ENCODE assay signal across 22 cellular contexts in genomic region chr1:44050261-44050660, GRCh38. TPM values are rescaled to one million over a fixed set of nuclear protein-coding genes. Genes with fewer than 3 reads are reported as not detected.
DNase-seq lines count a peak whose midpoint lies in the region; ATAC-seq, FAIRE-seq and TF ChIP-seq lines count a peak whose summit lies in the region.
"Had no signal": no experiment of that assay in that cellular context is flagged by ENCODE, and none has a peak within 500 bp of the region (broad histone marks: within the 10 kb centered on the region; RNA-seq: fewer than 3 reads in every experiment).

No MANE protein-coding gene starts in this region.

- no peak for ATAC-seq in HG02610 (IDR thresholded peaks at IDR 0.05; ENCODE audit: unreplicated experiment)
- ATAC-seq in activated CD8-positive, alpha-beta T cell treated with anti-CD3 and anti-CD28 coated beads for 36 hours = no peak
- ATAC-seq: activated CD4-positive, CD25-positive, alpha-beta regulatory T cell treated with anti-CD3 and anti-CD28 coated beads, Interleukin-2, amount 50 U/mL, for 24 hours; activated T-cell treated with anti-CD3 and anti-CD28 coated beads, Interleukin-2, amount 50 U/mL, for 72 hours; natural killer cell; T-helper 17 cell; upper lobe of right lung had no signal

- H2BK5ac ChIP-seq in H1 (ENCODE audit: low read depth, low read length) (no peak overlapping the region), trophoblast cell (ENCODE audit: low read depth, low read length, poor library complexity) (no peak overlapping the region)

- H4K20me1 ChIP-seq in Karpas-422 (ENCODE audit: insufficient read depth, low read depth, low read length) (no peaks in the 10 kb centered on the region), H1 (replicated peaks in 1 of 2; ENCODE audit: control insufficient read depth in 1 of 2, insufficient read depth in 2 of 2, low read length in 2 of 2) (no peaks in the 10 kb centered on the region)

- H3K79me2 ChIP-seq in Karpas-422 (ENCODE audit: low read length) = no peaks in the 10 kb centered on the region
- no peaks in the 10 kb centered on the region for H3K79me2 ChIP-seq in H1 (ENCODE audit: control insufficient read depth in 1 of 2, insufficient read depth in 2 of 2, low read length in 2 of 2)
- no peaks in the 10 kb centered on the region for H3K79me2 ChIP-seq in trophoblast cell (ENCODE audit: control insufficient read depth, insufficient read depth, low read length, poor library complexity)

- DNase-seq in Karpas-422 (peak; percentile 61), RPMI8226 (peak; percentile 34), H1 (ENCODE audit: low read depth in 1 of 2, low spot score in 2 of 2) (no peak), retina (no peak), trophoblast cell (no peak)
- no peak for DNase-seq in activated CD8-positive, alpha-beta T cell treated with anti-CD3 and anti-CD28 coated beads for 36 hours
- DNase-seq: activated naive CD4-positive, alpha-beta T cell treated with anti-CD3 and anti-CD28 coated beads, Interleukin-2, amount 50 U/mL, for 16 hours; activated T-cell treated with anti-CD3 and anti-CD28 coated beads, Interleukin-2, amount 50 U/mL, for 72 hours; hippocampal formation; natural killer cell; NCI-H1694 treated with DMSO at 0.1 percent for 48 hours; posterior cingulate gyrus; SHP77; small intestine; stimulated activated CD4-positive, alpha-beta T cell treated with anti-CD3 and anti-CD28 coated beads, Interleukin-4, amount 100 ng/mL, for 24 hours; T-helper 17 cell; upper lobe of right lung had no signal

- H3K4me2 ChIP-seq in Karpas-422 (ENCODE audit: low read depth, low read length, poor library complexity, severe bottlenecking) (no peak overlapping the region), H1 (ENCODE audit: insufficient read depth in 1 of 2, low read depth in 2 of 2, low read length in 2 of 2) (no peak overlapping the region), skeletal muscle satellite cell (ENCODE audit: low read length) (peak overlapping the region; percentile 65), trophoblast cell (ENCODE audit: low read length) (no peak overlapping the region)

- no peak overlapping the region for H2BK15ac ChIP-seq in H1 (ENCODE audit: low read length)

- no peaks in the 10 kb centered on the region for H3K9me3 Mint-ChIP-seq in activated CD8-positive, alpha-beta T cell treated with anti-CD3 and anti-CD28 coated beads for 36 hours
- H3K9me3 Mint-ChIP-seq: activated T-cell treated with anti-CD3 and anti-CD28 coated beads, Interleukin-2, amount 50 U/mL, for 72 hours; natural killer cell had no signal

- TF ChIP-seq EP300 in H1 (IDR thresholded peaks at IDR 0.05; ENCODE audit: borderline replicate concordance in 1 of 2, low read depth in 2 of 2, low read length in 2 of 2) = no peak

- H3K27ac Mint-ChIP-seq in activated CD8-positive, alpha-beta T cell treated with anti-CD3 and anti-CD28 coated beads for 36 hours = no peak overlapping the region
- H3K27ac Mint-ChIP-seq: activated T-cell treated with anti-CD3 and anti-CD28 coated beads, Interleukin-2, amount 50 U/mL, for 72 hours; natural killer cell; T-helper 17 cell had no signal

- H3K9me3 ChIP-seq in Karpas-422 (ENCODE audit: low read length) = no peaks in the 10 kb centered on the region
- no peaks in the 10 kb centered on the region for H3K9me3 ChIP-seq in H1 (ENCODE audit: insufficient read depth in 2 of 2, low read depth in 1 of 2, low read length in 1 of 2)
- no peaks in the 10 kb centered on the region for H3K9me3 ChIP-seq in skeletal muscle satellite cell (replicated peaks; ENCODE audit: low read length)
- no peaks in the 10 kb centered on the region for H3K9me3 ChIP-seq in trophoblast cell (ENCODE audit: insufficient read depth, low read depth, low read length)
- H3K9me3 ChIP-seq: ascending aorta, upper lobe of right lung had no signal

- intact Hi-C loops in activated CD8-positive, alpha-beta T cell treated with anti-CD3 and anti-CD28 coated beads for 36 hours (cut with micrococcal nuclease) = no loop called here

- TF ChIP-seq CTCF in H1 (IDR thresholded peaks at IDR 0.05; ENCODE audit: control extremely low read depth in 1 of 3, insufficient read depth in 1 of 3, low read depth in 1 of 3, low read length in 3 of 3) = no peak
- TF ChIP-seq CTCF in activated CD8-positive, alpha-beta T cell treated with anti-CD3 and anti-CD28 coated beads for 36 hours (IDR thresholded peaks at IDR 0.05) = no peak

- TF ChIP-seq RAD21 in H1 (IDR thresholded peaks at IDR 0.05 in 1 of 2, conservative IDR thresholded peaks at IDR 0.05 in 1 of 2; ENCODE audit: low read depth in 2 of 2, low read length in 2 of 2) = no peak

- POLR2A ChIA-PET in H1 (lab: Charles Lee; ENCODE audit: partially characterized antibody) = interaction anchor here (0.9 to 4.0 kb wide), 5 partner anchors 12 to 72 kb away, joined by 3 to 12 read pairs (median 3); partner anchors contain the start of gene SLC6A9
- POLR2A ChIA-PET in activated CD8-positive, alpha-beta T cell treated with anti-CD3 and anti-CD28 coated beads for 36 hours (lab: Charles Lee) = no interaction called here

- H3K56ac ChIP-seq in H1 (replicated peaks; ENCODE audit: insufficient read length, low read depth, low read length) = no peak overlapping the region

- H4K8ac ChIP-seq in H1 (ENCODE audit: extremely low read depth, insufficient read depth, low read length) = no peak overlapping the region
- no peak overlapping the region for H4K8ac ChIP-seq in trophoblast cell (ENCODE audit: low read depth, low read length)

- no peak overlapping the region for H3K4me3 Mint-ChIP-seq in activated CD8-positive, alpha-beta T cell treated with anti-CD3 and anti-CD28 coated beads for 36 hours
- H3K4me3 Mint-ChIP-seq: activated T-cell treated with anti-CD3 and anti-CD28 coated beads, Interleukin-2, amount 50 U/mL, for 72 hours; natural killer cell; T-helper 17 cell had no signal

- no peaks in the 10 kb centered on the region for H3K79me1 ChIP-seq in H1 (ENCODE audit: low read depth, low read length)
- H3K79me1 ChIP-seq in trophoblast cell (ENCODE audit: low read length) = no peaks in the 10 kb centered on the region

- H3K4me1 ChIP-seq in Karpas-422 (ENCODE audit: low read length) = peaks cover 6% of the 10 kb centered on the region
- peaks cover 0 to 3% (median under 1%) of the 10 kb centered on the region in 4 experiments; a peak in 1 of 7 replicates for H3K4me1 ChIP-seq in H1 (replicated peaks in 1 of 4; ENCODE audit: control insufficient read depth in 3 of 4, insufficient read depth in 4 of 4, low read length in 3 of 4)
- H3K4me1 ChIP-seq in skeletal muscle satellite cell (ENCODE audit: control insufficient read depth, insufficient read depth, low read length) = peaks cover 45% of the 10 kb centered on the region
- peaks cover 0 to 2% of the 10 kb centered on the region in 2 experiments for H3K4me1 ChIP-seq in trophoblast cell (ENCODE audit: control insufficient read depth in 1 of 2, insufficient read depth in 2 of 2, low read length in 2 of 2)
- H3K4me1 ChIP-seq: upper lobe of right lung had no signal

- H3K23ac ChIP-seq in H1 (ENCODE audit: insufficient read length) = no peak overlapping the region
- H3K23ac ChIP-seq in trophoblast cell (ENCODE audit: low read length) = no peak overlapping the region

- H3K4me3 ChIP-seq in Karpas-422 (ENCODE audit: low read length) (no peak overlapping the region), H1 (ENCODE audit: extremely low read depth in 1 of 4, insufficient read depth in 2 of 4, low read depth in 3 of 4, low read length in 4 of 4) (no peak overlapping the region), skeletal muscle satellite cell (ENCODE audit: low read length) (peak overlapping the region; percentile 24), trophoblast cell (ENCODE audit: low read depth, low read length) (no peak overlapping the region)
- H3K4me3 ChIP-seq: ascending aorta, coronary artery, upper lobe of right lung had no signal

- H4K12ac ChIP-seq in trophoblast cell (ENCODE audit: low read depth, low read length) = no peak overlapping the region

- H2BK120ac ChIP-seq in H1 (replicated peaks; ENCODE audit: low read depth, low read length) (no peak overlapping the region), trophoblast cell (ENCODE audit: insufficient read depth, low read length, poor library complexity) (no peak overlapping the region)

- H4K5ac ChIP-seq in H1 (ENCODE audit: insufficient read length, low read depth, low read length) = no peak overlapping the region

- no peak overlapping the region for H2AK5ac ChIP-seq in H1 (ENCODE audit: low read depth, low read length)
- no peak overlapping the region for H2AK5ac ChIP-seq in trophoblast cell (ENCODE audit: low read length)

- peak; percentile 36 for FAIRE-seq in H1 (lab: Jason Lieb, UNC)
- FAIRE-seq: small intestine had no signal

- no peak overlapping the region for H3K9ac ChIP-seq in Karpas-422 (ENCODE audit: low read length)
- H3K9ac ChIP-seq in H1 (replicated peaks in 1 of 4; ENCODE audit: extremely low read depth in 1 of 4, low read depth in 3 of 4, low read length in 3 of 4) = no peak overlapping the region
- no peak overlapping the region for H3K9ac ChIP-seq in skeletal muscle satellite cell (ENCODE audit: low read depth, low read length)
- H3K9ac ChIP-seq in trophoblast cell (ENCODE audit: low read length) = no peak overlapping the region

- WGBS in H1 (ENCODE audit: extremely low coverage in 1 of 2, insufficient coverage in 1 of 2, insufficient read length in 1 of 2, insufficient replicate concordance in 2 of 2, low coverage in 1 of 2, low lambda C conversion rate in 2 of 2, missing lambda C conversion rate in 1 of 2), 2 experiments = 73% methylated on average over 3 of the region's 3 CpGs; no CpG with 5 or more reads in 1 of the 2 experiments
- no CpG with 5 or more reads among the region's 3 CpGs for WGBS in trophoblast cell (ENCODE audit: extremely low coverage, insufficient coverage, insufficient read length)

- no peak overlapping the region for H2BK12ac ChIP-seq in H1 (ENCODE audit: low read depth, low read length)
- H2BK12ac ChIP-seq in trophoblast cell (ENCODE audit: low read length) = no peak overlapping the region

- H3K27me3 Mint-ChIP-seq in activated CD8-positive, alpha-beta T cell treated with anti-CD3 and anti-CD28 coated beads for 36 hours = peaks cover 3% of the 10 kb centered on the region

- no peak for TF ChIP-seq POLR2A in H1 (IDR thresholded peaks at IDR 0.05; ENCODE audit: control extremely low read depth in 1 of 2, low read depth in 2 of 2, low read length in 2 of 2)

- no peaks in the 10 kb centered on the region for H3K36me3 Mint-ChIP-seq in activated CD8-positive, alpha-beta T cell treated with anti-CD3 and anti-CD28 coated beads for 36 hours (ENCODE audit: low read depth)
- H3K36me3 Mint-ChIP-seq: natural killer cell had no signal

- no peaks in the 10 kb centered on the region for H3K9me2 ChIP-seq in Karpas-422 (replicated peaks; ENCODE audit: insufficient read depth, low read length)

- H3K4me1 Mint-ChIP-seq in activated CD8-positive, alpha-beta T cell treated with anti-CD3 and anti-CD28 coated beads for 36 hours (ENCODE audit: low read depth) = peaks cover 18% of the 10 kb centered on the region

- no peak overlapping the region for H3K14ac ChIP-seq in H1 (ENCODE audit: insufficient read length)
- no peak overlapping the region for H3K14ac ChIP-seq in trophoblast cell (ENCODE audit: low read length)

- H3K23me2 ChIP-seq in H1 (ENCODE audit: low read depth, low read length) = no peaks in the 10 kb centered on the region

- H3K27me3 ChIP-seq in Karpas-422 (ENCODE audit: low read length) = no peaks in the 10 kb centered on the region
- peaks cover 0 to under 1% (median 0%) of the 10 kb centered on the region in 4 experiments; a peak in 2 of 7 replicates for H3K27me3 ChIP-seq in H1 (replicated peaks in 1 of 4; ENCODE audit: control insufficient read depth in 3 of 4, extremely low read depth in 1 of 4, insufficient read depth in 3 of 4, low read length in 3 of 4)
- H3K27me3 ChIP-seq in skeletal muscle satellite cell (ENCODE audit: control insufficient read depth, insufficient read depth, low read length) = no peaks in the 10 kb centered on the region
- no peaks in the 10 kb centered on the region for H3K27me3 ChIP-seq in trophoblast cell (ENCODE audit: insufficient read depth, low read length)
- H3K27me3 ChIP-seq: ascending aorta, upper lobe of right lung had no signal

- no peak overlapping the region for H3K27ac ChIP-seq in Karpas-422 (ENCODE audit: low read length)
- H3K27ac ChIP-seq in H1 (ENCODE audit: low read depth, low read length) = no peak overlapping the region
- H3K27ac ChIP-seq in trophoblast cell (ENCODE audit: low read depth, low read length) = no peak overlapping the region
- H3K27ac ChIP-seq: coronary artery, upper lobe of right lung had no signal

- H2AFZ ChIP-seq in Karpas-422 (ENCODE audit: low read length) = no peak overlapping the region
- no peak overlapping the region for H2AFZ ChIP-seq in H1 (ENCODE audit: low read length)
- no peak overlapping the region for H2AFZ ChIP-seq in trophoblast cell (ENCODE audit: insufficient read depth, low read length, poor library complexity)

- H4K91ac ChIP-seq in H1 (replicated peaks; ENCODE audit: insufficient read length, low read length) = no peak overlapping the region
- no peak overlapping the region for H4K91ac ChIP-seq in trophoblast cell (ENCODE audit: low read depth, low read length)

- H3K4ac ChIP-seq in H1 (replicated peaks; ENCODE audit: insufficient read length, low read depth, low read length) = no peak overlapping the region
- H3K4ac ChIP-seq in trophoblast cell (ENCODE audit: low read depth, low read length) = no peak overlapping the region

- H3K36me3 ChIP-seq in Karpas-422 (ENCODE audit: insufficient read depth, low read length) (no peaks in the 10 kb centered on the region), H1 (ENCODE audit: control insufficient read depth in 2 of 4, insufficient read depth in 4 of 4, low read length in 3 of 4) (no peaks in the 10 kb centered on the region), skeletal muscle satellite cell (ENCODE audit: insufficient read depth, low read length) (peaks cover 2% of the 10 kb centered on the region), trophoblast cell (ENCODE audit: control insufficient read depth in 1 of 2, insufficient read depth in 2 of 2, low read length in 2 of 2) (no peaks in the 10 kb centered on the region)
- H3K36me3 ChIP-seq: ascending aorta, upper lobe of right lung had no signal

- CTCF ChIA-PET in H1 (lab: Charles Lee; ENCODE audit: partially characterized antibody) = interaction anchor here (0.9 to 16.4 kb wide), 7 partner anchors 16 to 166 kb away, joined by 3 to 478 read pairs (median 3); partner anchors contain the start of genes CCDC24 and SLC6A9
- CTCF ChIA-PET in activated CD8-positive, alpha-beta T cell treated with anti-CD3 and anti-CD28 coated beads for 36 hours (lab: Charles Lee) = interaction anchor here (1.1 to 6.8 kb wide), 2 partner anchors 13 to 44 kb away, joined by 4 to 100 read pairs; no protein-coding TSS in a partner anchor

- no peak overlapping the region for H2BK20ac ChIP-seq in H1 (ENCODE audit: low read length)

- no peak overlapping the region for H3K18ac ChIP-seq in H1 (ENCODE audit: extremely low read depth, low read length)
- no peak overlapping the region for H3K18ac ChIP-seq in trophoblast cell (ENCODE audit: low read length)

RNA-seq across cellular contexts. Expression of gene SLC6A9, which starts 19.0 kb away (rescaled TPM):
- 7.0 and 7.9 TPM in 2 replicates for total RNA-seq in Karpas-422 (2014; rRNA removed; shearing (Covaris generic); ENCODE audit: low replicate concordance)
- total RNA-seq in H1 (2021; fragmentation: NEBNext Ultra II Directional; extraction: Animal tissue kit (Norgen Biotek cat#: 25700)) = 24.1 and 24.2 TPM in 2 replicates
- polyA plus RNA-seq in H1 (2011; rRNA removed) = 20.2 and 34.5 TPM in 2 replicates
- polyA plus RNA-seq in H1 (2011; cell fraction: cytosol; rRNA removed) = 13.2 TPM
- 48.7 TPM for polyA plus RNA-seq in H1 (2011; cell fraction: nucleus; rRNA removed)
- 16.1 to 23.0 TPM (median 21.5 TPM) in 4 replicates for polyA plus RNA-seq in H1 (2012, experiment 1 of 2)
- 17.6 TPM for polyA plus RNA-seq in H1 (2012, experiment 2 of 2)
- 14.5 TPM for polyA plus RNA-seq in H1 (2013, experiment 1 of 2)
- 14.6 TPM for polyA plus RNA-seq in H1 (2013, experiment 2 of 2)
- 25.8 and 33.4 TPM in 2 replicates for polyA minus RNA-seq in H1 (2011; rRNA and poly(A)+ RNA removed)
- polyA minus RNA-seq in H1 (2011; cell fraction: cytosol; rRNA and poly(A)+ RNA removed) = 17.4 TPM
- 23.0 TPM for polyA minus RNA-seq in H1 (2011; cell fraction: nucleus; rRNA and poly(A)+ RNA removed)
- total RNA-seq in skeletal muscle satellite cell (2012; rRNA removed) = 1.8 and 3.1 TPM in 2 replicates
- polyA plus RNA-seq in trophoblast cell (2013) = 9.9 and 10.8 TPM in 2 replicates
- total RNA-seq in activated CD8-positive, alpha-beta T cell treated with anti-CD3 and anti-CD28 coated beads for 36 hours = 1 to 10 TPM; 6.5 to 7.4 TPM

RNA-seq across cellular contexts. Expression of gene CCDC24, which starts 58.9 kb away (rescaled TPM):
- total RNA-seq in Karpas-422 (2014; rRNA removed; shearing (Covaris generic); ENCODE audit: low replicate concordance) = 28.1 and 34.7 TPM in 2 replicates
- 10.5 and 11.2 TPM in 2 replicates for total RNA-seq in H1 (2021; fragmentation: NEBNext Ultra II Directional; extraction: Animal tissue kit (Norgen Biotek cat#: 25700))
- 11.4 and 19.7 TPM in 2 replicates for polyA plus RNA-seq in H1 (2011; rRNA removed)
- 12.9 TPM for polyA plus RNA-seq in H1 (2011; cell fraction: cytosol; rRNA removed)
- 18.6 TPM for polyA plus RNA-seq in H1 (2011; cell fraction: nucleus; rRNA removed)
- polyA plus RNA-seq in H1 (2012, experiment 1 of 2) = 9.6 to 17.8 TPM (median 12.7 TPM) in 4 replicates
- 10.0 TPM for polyA plus RNA-seq in H1 (2012, experiment 2 of 2)
- 8.4 TPM for polyA plus RNA-seq in H1 (2013, experiment 1 of 2)
- 9.2 TPM for polyA plus RNA-seq in H1 (2013, experiment 2 of 2)
- 2.1 and 2.5 TPM in 2 replicates for polyA minus RNA-seq in H1 (2011; rRNA and poly(A)+ RNA removed)
- 7.6 TPM for polyA minus RNA-seq in H1 (2011; cell fraction: cytosol; rRNA and poly(A)+ RNA removed)
- polyA minus RNA-seq in H1 (2011; cell fraction: nucleus; rRNA and poly(A)+ RNA removed) = 4.4 TPM
- 2.3 and 5.0 TPM in 2 replicates for total RNA-seq in skeletal muscle satellite cell (2012; rRNA removed)
- polyA plus RNA-seq in trophoblast cell (2013) = 2.4 TPM in 2 replicates
- 1 to 10 TPM; 1.4 to 1.8 TPM for total RNA-seq in activated CD8-positive, alpha-beta T cell treated with anti-CD3 and anti-CD28 coated beads for 36 hours

Comparison
In these comparisons a context has a peak if more than half of its experiments do, and no peak if none do; other contexts are left out.
1. DNase-seq: peak in Karpas-422 (single experiment) and RPMI8226 (single experiment); none in H1 (0 of 2), retina (single experiment), trophoblast cell (0 of 2) and activated CD8-positive, alpha-beta T cell treated with anti-CD3 and anti-CD28 coated beads for 36 hours (single experiment).